ENCODE assay signal across 24 cellular contexts in the genomic region with DNA sequence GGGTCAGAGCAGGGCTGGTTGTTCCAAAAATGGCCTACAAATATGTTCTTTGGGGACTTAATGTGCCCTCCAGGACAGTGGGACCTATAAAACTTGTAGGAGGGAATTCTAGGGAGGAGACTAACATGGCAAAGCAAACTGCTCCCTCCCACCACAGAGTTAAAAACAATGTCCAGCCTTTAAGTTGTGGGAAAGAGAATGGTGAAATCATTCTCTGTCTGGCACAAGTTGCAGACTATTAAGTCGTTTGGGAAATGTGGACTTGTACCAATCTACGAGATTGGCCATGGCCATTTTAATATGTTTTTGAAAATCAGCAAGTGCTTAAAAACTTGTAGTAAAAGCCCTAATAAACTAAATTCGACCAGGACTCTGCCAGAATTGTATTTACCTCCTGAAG. TPM values are rescaled to one million over a fixed set of nuclear protein-coding genes. Genes with fewer than 3 reads are reported as not detected.
DNase-seq lines count a peak whose midpoint lies in the region; ATAC-seq and TF ChIP-seq lines count a peak whose summit lies in the region.
"Had no signal": no experiment of that assay in that cellular context is flagged by ENCODE, and none has a peak within 500 bp of the region (broad histone marks: within the 10 kb centered on the region; RNA-seq: fewer than 3 reads in every experiment).

No MANE protein-coding gene starts in this region.

- ATAC-seq in GM19351 (IDR thresholded peaks at IDR 0.05; ENCODE audit: unreplicated experiment), result no peak
- ATAC-seq in left cardiac atrium, result no peak
- ATAC-seq in GM18498 (IDR thresholded peaks at IDR 0.05; ENCODE audit: unreplicated experiment), result no peak
- ATAC-seq in HG03342 (IDR thresholded peaks at IDR 0.05; ENCODE audit: unreplicated experiment), result no peak
- ATAC-seq: heart left ventricle; naive thymus-derived CD8-positive, alpha-beta T cell had no signal

- peak overlapping the region; percentile 91 for H3K27ac ChIP-seq in ACC112 (ENCODE audit: low read depth, low read length)
- H3K27ac ChIP-seq: BLaER1, esophagus muscularis mucosa, heart left ventricle, tibial artery had no signal

- no peaks in the 10 kb centered on the region for H3K27me3 ChIP-seq in ACC112 (ENCODE audit: insufficient read depth, low read length)
- H3K27me3 ChIP-seq: BLaER1, esophagus muscularis mucosa, heart left ventricle, tibial artery had no signal

- DNase-seq in LHCN-M2 (ENCODE audit: low read depth) (peak; percentile 86), astrocyte of the spinal cord (ENCODE audit: low read depth, low spot score) (peak; percentile 72), fibroblast of villous mesenchyme (ENCODE audit: low read depth) (peak; percentile 18), left cardiac atrium (no peak)
- DNase-seq: 8988T; activated CD4-positive, CD25-positive, alpha-beta regulatory T cell; activated naive CD4-positive, alpha-beta T cell treated with anti-CD3 and anti-CD28 coated beads, Interleukin-2, amount 50 U/mL, for 16 hours; activated T-cell treated with anti-CD3 and anti-CD28 coated beads, Interleukin-2, amount 50 U/mL, for 24 hours; aorta; Caco-2; DND-41; effector CD8-positive, alpha-beta T cell; heart left ventricle; naive thymus-derived CD8-positive, alpha-beta T cell; NCI-H2171 treated with DMSO at 0.1 percent for 48 hours; NCI-H526 treated with DMSO at 0.1 percent for 48 hours; tibial artery had no signal

- intact Hi-C loops in left cardiac atrium (cut with DNase I), result no loop called here

- in situ Hi-C loops in astrocyte of the spinal cord (cut with HindIII; ENCODE audit: low sequenced_read_pairs), result no loop called here

- H3K4me3 ChIP-seq in ACC112 (ENCODE audit: low read depth, low read length), result peak overlapping the region; percentile 36
- H3K4me3 ChIP-seq in astrocyte of the spinal cord (ENCODE audit: low read depth, low read length), result no peak overlapping the region
- no peak overlapping the region for H3K4me3 ChIP-seq in fibroblast of villous mesenchyme (ENCODE audit: low read depth, low read length)
- H3K4me3 ChIP-seq: BLaER1, esophagus muscularis mucosa, HAP-1, heart left ventricle, tibial artery had no signal

- peak overlapping the region; percentile 97 for H2AFZ ChIP-seq in ACC112 (ENCODE audit: low read length, unreplicated experiment)

- peaks cover 23% of the 10 kb centered on the region for H3K4me1 ChIP-seq in ACC112 (ENCODE audit: control insufficient read depth, insufficient read depth, low read length, unreplicated experiment)
- H3K4me1 ChIP-seq: BLaER1, Caco-2, esophagus muscularis mucosa, HAP-1, heart left ventricle, tibial artery had no signal

- TF ChIP-seq CTCF in astrocyte of the spinal cord (IDR thresholded peaks at IDR 0.05; ENCODE audit: low read depth, low read length) (no peak), fibroblast of villous mesenchyme (IDR thresholded peaks at IDR 0.05; ENCODE audit: insufficient read depth, low read depth, low read length) (no peak)

- H3K36me3 ChIP-seq in ACC112 (ENCODE audit: insufficient read depth, low read length), result no peaks in the 10 kb centered on the region
- H3K36me3 ChIP-seq: BLaER1, esophagus muscularis mucosa, HAP-1, heart left ventricle, tibial artery had no signal

- H3K79me2 ChIP-seq in ACC112 (ENCODE audit: control insufficient read depth, insufficient read depth, low read length, unreplicated experiment), result no peaks in the 10 kb centered on the region

RNA-seq across cellular contexts. Expression of gene ANKFN1, which starts 32.2 kb away (rescaled TPM):
- total RNA-seq in LHCN-M2 (2014; rRNA removed) (0.19 TPM in 1 of 2 replicates, not detected in the other), fibroblast of villous mesenchyme (under 0.01 TPM in 2 replicates), left cardiac atrium (under 1 TPM in 1 of 2 donors, not detected in 1; 0.21 TPM)
- polyA plus RNA-seq in LHCN-M2 (2012), result 0.10 TPM
- total RNA-seq: heart left ventricle; naive thymus-derived CD8-positive, alpha-beta T cell had no signal
- polyA plus RNA-seq: heart left ventricle; naive thymus-derived CD8-positive, alpha-beta T cell had no signal
